Comparison of ENCODE assay signal across 1 cellular context in genomic region chr11:15038963-15039362, GRCh38.
TF ChIP-seq lines count a peak whose summit lies in the region.

No MANE protein-coding gene starts in this region.

TF ChIP-seq in H1, 55 proteins besides CTCF, POLR2A, EP300 and RAD21 (continued from another document):
- TF ChIP-seq, protein P1, sequence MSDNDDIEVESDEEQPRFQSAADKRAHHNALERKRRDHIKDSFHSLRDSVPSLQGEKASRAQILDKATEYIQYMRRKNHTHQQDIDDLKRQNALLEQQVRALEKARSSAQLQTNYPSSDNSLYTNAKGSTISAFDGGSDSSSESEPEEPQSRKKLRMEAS (IDR thresholded peaks at IDR 0.05), result no peak
- no peak for TF ChIP-seq SIRT6 (IDR thresholded peaks at IDR 0.05; ENCODE audit: low read length)
- TF ChIP-seq SIN3A (conservative IDR thresholded peaks at IDR 0.05 in 1 of 2, IDR thresholded peaks at IDR 0.05 in 1 of 2; ENCODE audit: low read depth in 1 of 2, low read length in 2 of 2), result no peak
- no peak for TF ChIP-seq RXRA (IDR thresholded peaks at IDR 0.05; ENCODE audit: insufficient read depth, low read depth, low read length)
- TF ChIP-seq EGR1 (IDR thresholded peaks at IDR 0.05; ENCODE audit: borderline replicate concordance, low read depth, low read length), result no peak
- TF ChIP-seq ASH2L (IDR thresholded peaks at IDR 0.05; ENCODE audit: low read length), result no peak
- TF ChIP-seq CREB1 (IDR thresholded peaks at IDR 0.05), result no peak
- no peak for TF ChIP-seq BRCA1 (IDR thresholded peaks at IDR 0.05; ENCODE audit: low read depth, low read length)
- no peak for TF ChIP-seq KDM5A (IDR thresholded peaks at IDR 0.05; ENCODE audit: low read length)
- no peak for TF ChIP-seq CBX8 (IDR thresholded peaks at IDR 0.05; ENCODE audit: borderline replicate concordance, low read depth, low read length)
- TF ChIP-seq BACH1 (IDR thresholded peaks at IDR 0.05; ENCODE audit: low read length), result no peak
- no peak for TF ChIP-seq USF2 (IDR thresholded peaks at IDR 0.05; ENCODE audit: low read length)
- no peak for TF ChIP-seq TCF12 (IDR thresholded peaks at IDR 0.05; ENCODE audit: low read depth, low read length)
- no peak for TF ChIP-seq RNF2 (IDR thresholded peaks at IDR 0.05; ENCODE audit: borderline replicate concordance, low read depth, low read length, missing control alignments, poor library complexity, severe bottlenecking)
